ENCODE assay signal across 8 cellular contexts in genomic region chr1:212858055-212858460, GRCh38. TPM values are rescaled to one million over a fixed set of nuclear protein-coding genes. Genes with fewer than 3 reads are reported as not detected.
DNase-seq lines count a peak whose midpoint lies in the region; ATAC-seq and TF ChIP-seq lines count a peak whose summit lies in the region.

Gene FLVCR1 (plus strand): TSS chr1:212858275. CDS start chr1:212858453, 178 bp downstream.

- H3K36me3 ChIP-seq in CD4-positive, CD25-positive, alpha-beta regulatory T cell (ENCODE audit: control insufficient read depth, insufficient read depth, low read length): no peaks in the 10 kb centered on the region
- no peaks in the 10 kb centered on the region for H3K36me3 ChIP-seq in left lung

- H3K9me3 ChIP-seq in CD4-positive, CD25-positive, alpha-beta regulatory T cell (ENCODE audit: control insufficient read depth in 2 of 2, low read length in 2 of 2): no peaks in the 10 kb centered on the region
- no peaks in the 10 kb centered on the region for H3K9me3 ChIP-seq in left lung

- H3K36me3 Mint-ChIP-seq in CD4-positive, CD25-positive, alpha-beta regulatory T cell: peaks cover 9% of the 10 kb centered on the region
- H3K36me3 Mint-ChIP-seq in dendritic cell treated with granulocyte-macrophage colony-stimulating factor and Interleukin-4, amounts not matched to agents 40 ng/mL and 50 ng/mL, for 4 days (ENCODE audit: low read depth): peaks cover 22% of the 10 kb centered on the region

- peaks cover 8 to 37% (median 23%) of the 10 kb centered on the region in 4 donors for H3K4me1 Mint-ChIP-seq in CD4-positive, CD25-positive, alpha-beta regulatory T cell
- H3K4me1 Mint-ChIP-seq in dendritic cell treated with granulocyte-macrophage colony-stimulating factor and Interleukin-4, amounts not matched to agents 40 ng/mL and 50 ng/mL, for 4 days (ENCODE audit: low read depth): peaks cover 18% of the 10 kb centered on the region

- no peaks in the 10 kb centered on the region for H3K27me3 ChIP-seq in CD4-positive, CD25-positive, alpha-beta regulatory T cell (ENCODE audit: control insufficient read depth, insufficient read depth, low read length)
- H3K27me3 ChIP-seq in left lung: no peaks in the 10 kb centered on the region

- peak within 1 kb of the TSS in 2 of 4 donors; percentile 95 to 97 for H3K4me3 Mint-ChIP-seq in CD4-positive, CD25-positive, alpha-beta regulatory T cell
- peak within 1 kb of the TSS; percentile 99 for H3K4me3 Mint-ChIP-seq in dendritic cell treated with granulocyte-macrophage colony-stimulating factor and Interleukin-4, amounts not matched to agents 40 ng/mL and 50 ng/mL, for 4 days

- H3K4me1 ChIP-seq in CD4-positive, CD25-positive, alpha-beta regulatory T cell (ENCODE audit: control insufficient read depth, insufficient read depth, low read length, poor library complexity, severe bottlenecking): peaks cover 35% of the 10 kb centered on the region
- H3K4me1 ChIP-seq in left lung: peaks cover 11 to 49% of the 10 kb centered on the region in 2 donors

- H3K27ac Mint-ChIP-seq in CD4-positive, CD25-positive, alpha-beta regulatory T cell: peak within 1 kb of the TSS in 2 of 3 donors; percentile 88 to 95
- peak within 1 kb of the TSS; percentile 96 for H3K27ac Mint-ChIP-seq in dendritic cell treated with granulocyte-macrophage colony-stimulating factor and Interleukin-4, amounts not matched to agents 40 ng/mL and 50 ng/mL, for 4 days

- H3K4me3 ChIP-seq in CD4-positive, CD25-positive, alpha-beta regulatory T cell (ENCODE audit: low read depth, low read length): peak within 1 kb of the TSS; percentile 93
- peak within 1 kb of the TSS; percentile 92 to 96 for H3K4me3 ChIP-seq in left lung

- H3K27me3 Mint-ChIP-seq in CD4-positive, CD25-positive, alpha-beta regulatory T cell: no peaks in the 10 kb centered on the region
- no peaks in the 10 kb centered on the region for H3K27me3 Mint-ChIP-seq in dendritic cell treated with granulocyte-macrophage colony-stimulating factor and Interleukin-4, amounts not matched to agents 40 ng/mL and 50 ng/mL, for 4 days

- intact Hi-C loops in dendritic cell treated with granulocyte-macrophage colony-stimulating factor and Interleukin-4, amounts not matched to agents 40 ng/mL and 50 ng/mL, for 4 days (cut with micrococcal nuclease): loop anchor here (1.0 kb wide), 1 partner anchor 157 kb away; the partner anchor contains the start of gene ANGEL2
- intact Hi-C loops in left lung (cut with DNase I): no loop called here

- peak within 1 kb of the TSS; percentile 76 for H3K27ac ChIP-seq in CD4-positive, CD25-positive, alpha-beta regulatory T cell (ENCODE audit: insufficient read depth, low read length, poor library complexity, severe bottlenecking)
- H3K27ac ChIP-seq in left lung: peak within 1 kb of the TSS; percentile 84 to 96

- H3K9me3 Mint-ChIP-seq in CD4-positive, CD25-positive, alpha-beta regulatory T cell: peaks cover 0 to 3% (median 0%) of the 10 kb centered on the region in 7 donors
- no peaks in the 10 kb centered on the region for H3K9me3 Mint-ChIP-seq in dendritic cell treated with granulocyte-macrophage colony-stimulating factor and Interleukin-4, amounts not matched to agents 40 ng/mL and 50 ng/mL, for 4 days

- peak; percentile 90 to 97 (median 90) for DNase-seq in CD4-positive, CD25-positive, alpha-beta regulatory T cell
- DNase-seq in NCI-H774 (lab: John Stamatoyannopoulos, UW): peak; percentile 98
- DNase-seq in activated CD4-positive, alpha-beta T cell treated with anti-CD3 and anti-CD28 coated beads, Interleukin-2, amount 50 U/mL, for 24 hours (ENCODE audit: low read depth in 1 of 2, low spot score in 1 of 2): peak; percentile 81 to 90
- DNase-seq in left lung: peak; percentile 98 to 100
- peak; percentile 80 for DNase-seq in stimulated activated CD4-positive, alpha-beta T cell treated with anti-CD3 and anti-CD28 coated beads, Interleukin-2, amount 100 ng/mL, for 4 hours (ENCODE audit: low read depth)

- no peak for TF ChIP-seq CTCF in left lung (IDR thresholded peaks at IDR 0.05)

- ATAC-seq in CD4-positive, CD25-positive, alpha-beta regulatory T cell (ENCODE audit: low read depth in 2 of 2): peak; percentile 97 to 99
- ATAC-seq in GM19438 (IDR thresholded peaks at IDR 0.05; ENCODE audit: low read depth, unreplicated experiment) (peak; percentile 95), HG03571 (IDR thresholded peaks at IDR 0.05; ENCODE audit: unreplicated experiment) (peak; percentile 96), left lung (peak; percentile 100)

RNA-seq across cellular contexts. Expression of gene FLVCR1, which starts in this region (rescaled TPM):
- 10.9 TPM for total RNA-seq in CD4-positive, CD25-positive, alpha-beta regulatory T cell
- 1 to 10 TPM; 1.8 to 3.7 (median 2.1) TPM for polyA plus RNA-seq in CD4-positive, CD25-positive, alpha-beta regulatory T cell
- total RNA-seq in left lung: 10 to 100 TPM in 1 of 2 donors, 1 to 10 TPM in 1; 6.1 to 13.0 TPM

Comparison
In these comparisons a context has a peak if more than half of its experiments do, and no peak if none do; other contexts are left out.
1. Peak in every context shown above with its lines: DNase-seq, ATAC-seq, H3K4me3 ChIP-seq and H3K27ac ChIP-seq.